In the genomic region with DNA sequence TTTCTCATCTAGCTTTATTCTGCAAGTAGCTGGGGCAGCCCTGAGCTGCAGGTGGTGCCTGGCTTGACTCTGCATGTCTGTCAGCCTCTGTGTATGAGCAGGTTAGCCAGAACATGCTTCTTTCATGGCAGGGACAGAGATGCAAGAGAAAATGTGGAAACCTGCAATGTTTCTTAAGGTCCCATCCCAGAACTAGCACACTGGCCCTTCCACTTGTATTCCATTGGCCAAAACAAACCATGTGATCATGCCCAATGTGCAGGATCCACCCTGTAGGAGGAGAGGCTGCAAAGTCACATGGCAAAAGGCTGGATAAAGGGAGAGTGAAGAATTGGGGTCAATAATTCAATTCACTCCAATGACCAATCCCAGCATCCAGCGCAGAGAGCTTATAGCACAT, we compare ENCODE assay signal across 2 cellular contexts.
TF ChIP-seq lines count a peak whose summit lies in the region.

No MANE protein-coding gene starts in this region.

TF ChIP-seq in GM23338, 12 proteins besides CTCF, POLR2A, EP300 and RAD21 (continues in another document):
- TF ChIP-seq NANOG (IDR thresholded peaks at IDR 0.05; ENCODE audit: borderline replicate concordance) (no peak), POLR2AphosphoS5 (IDR thresholded peaks at IDR 0.05; ENCODE audit: low read depth) (no peak), EZH2 (IDR thresholded peaks at IDR 0.05; ENCODE audit: low read depth, unreplicated experiment) (no peak), ZNF114 (CRISPR knock-in tag; IDR thresholded peaks at IDR 0.05) (no peak), JUNB (IDR thresholded peaks at IDR 0.05; ENCODE audit: unreplicated experiment) (no peak), STAT1 (IDR thresholded peaks at IDR 0.05; ENCODE audit: unreplicated experiment) (no peak), CREB1 (CRISPR knock-in tag; IDR thresholded peaks at IDR 0.05; ENCODE audit: low read depth) (no peak)
- TF ChIP-seq, protein P1, sequence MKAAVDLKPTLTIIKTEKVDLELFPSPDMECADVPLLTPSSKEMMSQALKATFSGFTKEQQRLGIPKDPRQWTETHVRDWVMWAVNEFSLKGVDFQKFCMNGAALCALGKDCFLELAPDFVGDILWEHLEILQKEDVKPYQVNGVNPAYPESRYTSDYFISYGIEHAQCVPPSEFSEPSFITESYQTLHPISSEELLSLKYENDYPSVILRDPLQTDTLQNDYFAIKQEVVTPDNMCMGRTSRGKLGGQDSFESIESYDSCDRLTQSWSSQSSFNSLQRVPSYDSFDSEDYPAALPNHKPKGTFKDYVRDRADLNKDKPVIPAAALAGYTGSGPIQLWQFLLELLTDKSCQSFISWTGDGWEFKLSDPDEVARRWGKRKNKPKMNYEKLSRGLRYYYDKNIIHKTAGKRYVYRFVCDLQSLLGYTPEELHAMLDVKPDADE (IDR thresholded peaks at IDR 0.05): no peak
- TF ChIP-seq, protein P2, sequence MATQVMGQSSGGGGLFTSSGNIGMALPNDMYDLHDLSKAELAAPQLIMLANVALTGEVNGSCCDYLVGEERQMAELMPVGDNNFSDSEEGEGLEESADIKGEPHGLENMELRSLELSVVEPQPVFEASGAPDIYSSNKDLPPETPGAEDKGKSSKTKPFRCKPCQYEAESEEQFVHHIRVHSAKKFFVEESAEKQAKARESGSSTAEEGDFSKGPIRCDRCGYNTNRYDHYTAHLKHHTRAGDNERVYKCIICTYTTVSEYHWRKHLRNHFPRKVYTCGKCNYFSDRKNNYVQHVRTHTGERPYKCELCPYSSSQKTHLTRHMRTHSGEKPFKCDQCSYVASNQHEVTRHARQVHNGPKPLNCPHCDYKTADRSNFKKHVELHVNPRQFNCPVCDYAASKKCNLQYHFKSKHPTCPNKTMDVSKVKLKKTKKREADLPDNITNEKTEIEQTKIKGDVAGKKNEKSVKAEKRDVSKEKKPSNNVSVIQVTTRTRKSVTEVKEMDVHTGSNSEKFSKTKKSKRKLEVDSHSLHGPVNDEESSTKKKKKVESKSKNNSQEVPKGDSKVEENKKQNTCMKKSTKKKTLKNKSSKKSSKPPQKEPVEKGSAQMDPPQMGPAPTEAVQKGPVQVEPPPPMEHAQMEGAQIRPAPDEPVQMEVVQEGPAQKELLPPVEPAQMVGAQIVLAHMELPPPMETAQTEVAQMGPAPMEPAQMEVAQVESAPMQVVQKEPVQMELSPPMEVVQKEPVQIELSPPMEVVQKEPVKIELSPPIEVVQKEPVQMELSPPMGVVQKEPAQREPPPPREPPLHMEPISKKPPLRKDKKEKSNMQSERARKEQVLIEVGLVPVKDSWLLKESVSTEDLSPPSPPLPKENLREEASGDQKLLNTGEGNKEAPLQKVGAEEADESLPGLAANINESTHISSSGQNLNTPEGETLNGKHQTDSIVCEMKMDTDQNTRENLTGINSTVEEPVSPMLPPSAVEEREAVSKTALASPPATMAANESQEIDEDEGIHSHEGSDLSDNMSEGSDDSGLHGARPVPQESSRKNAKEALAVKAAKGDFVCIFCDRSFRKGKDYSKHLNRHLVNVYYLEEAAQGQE (IDR thresholded peaks at IDR 0.05; ENCODE audit: unreplicated experiment): no peak
- TF ChIP-seq, protein P3, sequence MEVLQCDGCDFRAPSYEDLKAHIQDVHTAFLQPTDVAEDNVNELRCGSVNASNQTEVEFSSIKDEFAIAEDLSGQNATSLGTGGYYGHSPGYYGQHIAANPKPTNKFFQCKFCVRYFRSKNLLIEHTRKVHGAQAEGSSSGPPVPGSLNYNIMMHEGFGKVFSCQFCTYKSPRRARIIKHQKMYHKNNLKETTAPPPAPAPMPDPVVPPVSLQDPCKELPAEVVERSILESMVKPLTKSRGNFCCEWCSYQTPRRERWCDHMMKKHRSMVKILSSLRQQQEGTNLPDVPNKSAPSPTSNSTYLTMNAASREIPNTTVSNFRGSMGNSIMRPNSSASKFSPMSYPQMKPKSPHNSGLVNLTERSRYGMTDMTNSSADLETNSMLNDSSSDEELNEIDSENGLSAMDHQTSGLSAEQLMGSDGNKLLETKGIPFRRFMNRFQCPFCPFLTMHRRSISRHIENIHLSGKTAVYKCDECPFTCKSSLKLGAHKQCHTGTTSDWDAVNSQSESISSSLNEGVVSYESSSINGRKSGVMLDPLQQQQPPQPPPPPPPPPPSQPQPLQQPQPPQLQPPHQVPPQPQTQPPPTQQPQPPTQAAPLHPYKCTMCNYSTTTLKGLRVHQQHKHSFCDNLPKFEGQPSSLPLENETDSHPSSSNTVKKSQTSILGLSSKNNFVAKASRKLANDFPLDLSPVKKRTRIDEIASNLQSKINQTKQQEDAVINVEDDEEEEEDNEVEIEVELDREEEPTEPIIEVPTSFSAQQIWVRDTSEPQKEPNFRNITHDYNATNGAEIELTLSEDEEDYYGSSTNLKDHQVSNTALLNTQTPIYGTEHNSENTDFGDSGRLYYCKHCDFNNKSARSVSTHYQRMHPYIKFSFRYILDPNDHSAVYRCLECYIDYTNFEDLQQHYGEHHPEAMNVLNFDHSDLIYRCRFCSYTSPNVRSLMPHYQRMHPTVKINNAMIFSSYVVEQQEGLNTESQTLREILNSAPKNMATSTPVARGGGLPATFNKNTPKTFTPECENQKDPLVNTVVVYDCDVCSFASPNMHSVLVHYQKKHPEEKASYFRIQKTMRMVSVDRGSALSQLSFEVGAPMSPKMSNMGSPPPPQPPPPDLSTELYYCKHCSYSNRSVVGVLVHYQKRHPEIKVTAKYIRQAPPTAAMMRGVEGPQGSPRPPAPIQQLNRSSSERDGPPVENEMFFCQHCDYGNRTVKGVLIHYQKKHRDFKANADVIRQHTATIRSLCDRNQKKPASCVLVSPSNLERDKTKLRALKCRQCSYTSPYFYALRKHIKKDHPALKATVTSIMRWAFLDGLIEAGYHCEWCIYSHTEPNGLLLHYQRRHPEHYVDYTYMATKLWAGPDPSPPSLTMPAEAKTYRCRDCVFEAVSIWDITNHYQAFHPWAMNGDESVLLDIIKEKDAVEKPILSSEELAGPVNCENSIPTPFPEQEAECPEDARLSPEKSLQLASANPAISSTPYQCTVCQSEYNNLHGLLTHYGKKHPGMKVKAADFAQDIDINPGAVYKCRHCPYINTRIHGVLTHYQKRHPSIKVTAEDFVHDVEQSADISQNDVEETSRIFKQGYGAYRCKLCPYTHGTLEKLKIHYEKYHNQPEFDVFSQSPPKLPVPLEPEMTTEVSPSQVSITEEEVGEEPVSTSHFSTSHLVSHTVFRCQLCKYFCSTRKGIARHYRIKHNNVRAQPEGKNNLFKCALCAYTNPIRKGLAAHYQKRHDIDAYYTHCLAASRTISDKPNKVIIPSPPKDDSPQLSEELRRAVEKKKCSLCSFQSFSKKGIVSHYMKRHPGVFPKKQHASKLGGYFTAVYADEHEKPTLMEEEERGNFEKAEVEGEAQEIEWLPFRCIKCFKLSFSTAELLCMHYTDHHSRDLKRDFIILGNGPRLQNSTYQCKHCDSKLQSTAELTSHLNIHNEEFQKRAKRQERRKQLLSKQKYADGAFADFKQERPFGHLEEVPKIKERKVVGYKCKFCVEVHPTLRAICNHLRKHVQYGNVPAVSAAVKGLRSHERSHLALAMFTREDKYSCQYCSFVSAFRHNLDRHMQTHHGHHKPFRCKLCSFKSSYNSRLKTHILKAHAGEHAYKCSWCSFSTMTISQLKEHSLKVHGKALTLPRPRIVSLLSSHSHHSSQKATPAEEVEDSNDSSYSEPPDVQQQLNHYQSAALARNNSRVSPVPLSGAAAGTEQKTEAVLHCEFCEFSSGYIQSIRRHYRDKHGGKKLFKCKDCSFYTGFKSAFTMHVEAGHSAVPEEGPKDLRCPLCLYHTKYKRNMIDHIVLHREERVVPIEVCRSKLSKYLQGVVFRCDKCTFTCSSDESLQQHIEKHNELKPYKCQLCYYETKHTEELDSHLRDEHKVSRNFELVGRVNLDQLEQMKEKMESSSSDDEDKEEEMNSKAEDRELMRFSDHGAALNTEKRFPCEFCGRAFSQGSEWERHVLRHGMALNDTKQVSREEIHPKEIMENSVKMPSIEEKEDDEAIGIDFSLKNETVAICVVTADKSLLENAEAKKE (CRISPR knock-in tag; IDR thresholded peaks at IDR 0.05): no peak

TF ChIP-seq in H1, 55 proteins besides CTCF, POLR2A, EP300 and RAD21:
- no peak for TF ChIP-seq SRF (IDR thresholded peaks at IDR 0.05; ENCODE audit: low read depth, low read length)
- TF ChIP-seq, protein P4, sequence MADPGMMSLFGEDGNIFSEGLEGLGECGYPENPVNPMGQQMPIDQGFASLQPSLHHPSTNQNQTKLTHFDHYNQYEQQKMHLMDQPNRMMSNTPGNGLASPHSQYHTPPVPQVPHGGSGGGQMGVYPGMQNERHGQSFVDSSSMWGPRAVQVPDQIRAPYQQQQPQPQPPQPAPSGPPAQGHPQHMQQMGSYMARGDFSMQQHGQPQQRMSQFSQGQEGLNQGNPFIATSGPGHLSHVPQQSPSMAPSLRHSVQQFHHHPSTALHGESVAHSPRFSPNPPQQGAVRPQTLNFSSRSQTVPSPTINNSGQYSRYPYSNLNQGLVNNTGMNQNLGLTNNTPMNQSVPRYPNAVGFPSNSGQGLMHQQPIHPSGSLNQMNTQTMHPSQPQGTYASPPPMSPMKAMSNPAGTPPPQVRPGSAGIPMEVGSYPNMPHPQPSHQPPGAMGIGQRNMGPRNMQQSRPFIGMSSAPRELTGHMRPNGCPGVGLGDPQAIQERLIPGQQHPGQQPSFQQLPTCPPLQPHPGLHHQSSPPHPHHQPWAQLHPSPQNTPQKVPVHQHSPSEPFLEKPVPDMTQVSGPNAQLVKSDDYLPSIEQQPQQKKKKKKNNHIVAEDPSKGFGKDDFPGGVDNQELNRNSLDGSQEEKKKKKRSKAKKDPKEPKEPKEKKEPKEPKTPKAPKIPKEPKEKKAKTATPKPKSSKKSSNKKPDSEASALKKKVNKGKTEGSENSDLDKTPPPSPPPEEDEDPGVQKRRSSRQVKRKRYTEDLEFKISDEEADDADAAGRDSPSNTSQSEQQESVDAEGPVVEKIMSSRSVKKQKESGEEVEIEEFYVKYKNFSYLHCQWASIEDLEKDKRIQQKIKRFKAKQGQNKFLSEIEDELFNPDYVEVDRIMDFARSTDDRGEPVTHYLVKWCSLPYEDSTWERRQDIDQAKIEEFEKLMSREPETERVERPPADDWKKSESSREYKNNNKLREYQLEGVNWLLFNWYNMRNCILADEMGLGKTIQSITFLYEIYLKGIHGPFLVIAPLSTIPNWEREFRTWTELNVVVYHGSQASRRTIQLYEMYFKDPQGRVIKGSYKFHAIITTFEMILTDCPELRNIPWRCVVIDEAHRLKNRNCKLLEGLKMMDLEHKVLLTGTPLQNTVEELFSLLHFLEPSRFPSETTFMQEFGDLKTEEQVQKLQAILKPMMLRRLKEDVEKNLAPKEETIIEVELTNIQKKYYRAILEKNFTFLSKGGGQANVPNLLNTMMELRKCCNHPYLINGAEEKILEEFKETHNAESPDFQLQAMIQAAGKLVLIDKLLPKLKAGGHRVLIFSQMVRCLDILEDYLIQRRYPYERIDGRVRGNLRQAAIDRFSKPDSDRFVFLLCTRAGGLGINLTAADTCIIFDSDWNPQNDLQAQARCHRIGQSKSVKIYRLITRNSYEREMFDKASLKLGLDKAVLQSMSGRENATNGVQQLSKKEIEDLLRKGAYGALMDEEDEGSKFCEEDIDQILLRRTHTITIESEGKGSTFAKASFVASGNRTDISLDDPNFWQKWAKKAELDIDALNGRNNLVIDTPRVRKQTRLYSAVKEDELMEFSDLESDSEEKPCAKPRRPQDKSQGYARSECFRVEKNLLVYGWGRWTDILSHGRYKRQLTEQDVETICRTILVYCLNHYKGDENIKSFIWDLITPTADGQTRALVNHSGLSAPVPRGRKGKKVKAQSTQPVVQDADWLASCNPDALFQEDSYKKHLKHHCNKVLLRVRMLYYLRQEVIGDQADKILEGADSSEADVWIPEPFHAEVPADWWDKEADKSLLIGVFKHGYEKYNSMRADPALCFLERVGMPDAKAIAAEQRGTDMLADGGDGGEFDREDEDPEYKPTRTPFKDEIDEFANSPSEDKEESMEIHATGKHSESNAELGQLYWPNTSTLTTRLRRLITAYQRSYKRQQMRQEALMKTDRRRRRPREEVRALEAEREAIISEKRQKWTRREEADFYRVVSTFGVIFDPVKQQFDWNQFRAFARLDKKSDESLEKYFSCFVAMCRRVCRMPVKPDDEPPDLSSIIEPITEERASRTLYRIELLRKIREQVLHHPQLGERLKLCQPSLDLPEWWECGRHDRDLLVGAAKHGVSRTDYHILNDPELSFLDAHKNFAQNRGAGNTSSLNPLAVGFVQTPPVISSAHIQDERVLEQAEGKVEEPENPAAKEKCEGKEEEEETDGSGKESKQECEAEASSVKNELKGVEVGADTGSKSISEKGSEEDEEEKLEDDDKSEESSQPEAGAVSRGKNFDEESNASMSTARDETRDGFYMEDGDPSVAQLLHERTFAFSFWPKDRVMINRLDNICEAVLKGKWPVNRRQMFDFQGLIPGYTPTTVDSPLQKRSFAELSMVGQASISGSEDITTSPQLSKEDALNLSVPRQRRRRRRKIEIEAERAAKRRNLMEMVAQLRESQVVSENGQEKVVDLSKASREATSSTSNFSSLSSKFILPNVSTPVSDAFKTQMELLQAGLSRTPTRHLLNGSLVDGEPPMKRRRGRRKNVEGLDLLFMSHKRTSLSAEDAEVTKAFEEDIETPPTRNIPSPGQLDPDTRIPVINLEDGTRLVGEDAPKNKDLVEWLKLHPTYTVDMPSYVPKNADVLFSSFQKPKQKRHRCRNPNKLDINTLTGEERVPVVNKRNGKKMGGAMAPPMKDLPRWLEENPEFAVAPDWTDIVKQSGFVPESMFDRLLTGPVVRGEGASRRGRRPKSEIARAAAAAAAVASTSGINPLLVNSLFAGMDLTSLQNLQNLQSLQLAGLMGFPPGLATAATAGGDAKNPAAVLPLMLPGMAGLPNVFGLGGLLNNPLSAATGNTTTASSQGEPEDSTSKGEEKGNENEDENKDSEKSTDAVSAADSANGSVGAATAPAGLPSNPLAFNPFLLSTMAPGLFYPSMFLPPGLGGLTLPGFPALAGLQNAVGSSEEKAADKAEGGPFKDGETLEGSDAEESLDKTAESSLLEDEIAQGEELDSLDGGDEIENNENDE (IDR thresholded peaks at IDR 0.05; ENCODE audit: insufficient replicate concordance, low read length): no peak
- TF ChIP-seq SP1 (IDR thresholded peaks at IDR 0.05; ENCODE audit: low read depth, low read length): no peak
- TF ChIP-seq CBX5 (IDR thresholded peaks at IDR 0.05; ENCODE audit: low read depth, low read length): no peak
- no peak for TF ChIP-seq ZNF274 (IDR thresholded peaks at IDR 0.05; ENCODE audit: borderline replicate concordance, extremely low read depth, low read length)
- TF ChIP-seq SUZ12 (IDR thresholded peaks at IDR 0.05; ENCODE audit: low read length): no peak
- TF ChIP-seq EZH2 (IDR thresholded peaks at IDR 0.05; ENCODE audit: low read depth, low read length, severe bottlenecking): no peak
- no peak for TF ChIP-seq KDM5A (IDR thresholded peaks at IDR 0.05; ENCODE audit: low read length)
- no peak for TF ChIP-seq TBP (IDR thresholded peaks at IDR 0.05; ENCODE audit: low read depth, low read length)
- no peak for TF ChIP-seq NRF1 (IDR thresholded peaks at IDR 0.05; ENCODE audit: low read depth, low read length)
- no peak for TF ChIP-seq KDM4A (IDR thresholded peaks at IDR 0.05; ENCODE audit: low read depth, low read length, severe bottlenecking)
- no peak for TF ChIP-seq FOSL1 (IDR thresholded peaks at IDR 0.05; ENCODE audit: insufficient read depth, low read depth, low read length)
- TF ChIP-seq GTF2F1 (IDR thresholded peaks at IDR 0.05; ENCODE audit: borderline replicate concordance, low read depth, low read length): no peak
- TF ChIP-seq SIN3A (conservative IDR thresholded peaks at IDR 0.05 in 1 of 2, IDR thresholded peaks at IDR 0.05 in 1 of 2; ENCODE audit: low read depth in 1 of 2, low read length in 2 of 2): no peak
- TF ChIP-seq, protein P5, sequence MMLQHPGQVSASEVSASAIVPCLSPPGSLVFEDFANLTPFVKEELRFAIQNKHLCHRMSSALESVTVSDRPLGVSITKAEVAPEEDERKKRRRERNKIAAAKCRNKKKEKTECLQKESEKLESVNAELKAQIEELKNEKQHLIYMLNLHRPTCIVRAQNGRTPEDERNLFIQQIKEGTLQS (IDR thresholded peaks at IDR 0.05; ENCODE audit: insufficient read depth, low read depth, low read length): no peak
- no peak for TF ChIP-seq BCL11A (IDR thresholded peaks at IDR 0.05; ENCODE audit: low read depth in 2 of 2, low read length in 2 of 2)
- TF ChIP-seq, protein P6, sequence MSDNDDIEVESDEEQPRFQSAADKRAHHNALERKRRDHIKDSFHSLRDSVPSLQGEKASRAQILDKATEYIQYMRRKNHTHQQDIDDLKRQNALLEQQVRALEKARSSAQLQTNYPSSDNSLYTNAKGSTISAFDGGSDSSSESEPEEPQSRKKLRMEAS (IDR thresholded peaks at IDR 0.05): no peak
- no peak for TF ChIP-seq MAFK (IDR thresholded peaks at IDR 0.05; ENCODE audit: low read depth, low read length)
